In the genomic region with DNA sequence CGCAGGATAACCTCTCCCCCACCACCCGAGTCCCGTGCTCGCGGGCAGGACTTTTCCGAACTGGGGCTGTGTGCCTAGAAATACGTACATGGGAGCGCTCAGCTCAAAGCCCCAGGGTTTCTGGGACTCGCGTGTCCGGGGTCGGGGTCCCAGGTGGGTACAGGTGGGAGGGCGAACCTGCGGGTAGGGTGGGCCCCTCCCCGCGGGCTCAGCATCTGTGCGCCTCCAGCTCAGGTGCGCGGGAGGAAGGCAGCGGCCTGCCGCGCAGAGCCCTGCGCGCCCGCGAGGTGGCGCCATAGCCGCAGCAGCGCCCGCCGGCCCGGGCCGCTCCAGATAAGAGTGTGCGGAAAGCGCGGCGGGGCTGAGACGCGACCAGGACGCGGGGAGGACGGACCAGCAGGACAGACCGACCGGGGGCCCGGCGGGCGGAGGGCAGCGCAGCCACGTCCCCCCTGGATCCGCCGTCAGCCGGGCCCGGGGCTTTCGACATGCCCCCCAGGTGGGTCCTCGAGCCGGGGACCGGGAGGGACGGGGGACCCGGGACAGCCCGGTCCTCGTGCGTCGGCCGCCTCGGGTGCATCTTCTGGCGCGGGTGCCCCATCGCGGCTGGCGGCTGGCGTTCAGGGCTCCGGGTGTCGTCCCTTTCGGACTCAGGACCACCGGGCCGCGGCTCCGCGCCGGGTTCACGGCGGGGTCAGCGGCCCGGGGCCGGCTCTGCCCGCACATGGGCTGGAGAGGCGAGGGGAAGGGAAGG, we compare ENCODE assay signal across 8 cellular contexts. TPM values are rescaled to one million over a fixed set of nuclear protein-coding genes. Genes with fewer than 3 reads are reported as not detected.
DNase-seq lines count a peak whose midpoint lies in the region; ATAC-seq, FAIRE-seq and TF ChIP-seq lines count a peak whose summit lies in the region.

A gene with protein sequence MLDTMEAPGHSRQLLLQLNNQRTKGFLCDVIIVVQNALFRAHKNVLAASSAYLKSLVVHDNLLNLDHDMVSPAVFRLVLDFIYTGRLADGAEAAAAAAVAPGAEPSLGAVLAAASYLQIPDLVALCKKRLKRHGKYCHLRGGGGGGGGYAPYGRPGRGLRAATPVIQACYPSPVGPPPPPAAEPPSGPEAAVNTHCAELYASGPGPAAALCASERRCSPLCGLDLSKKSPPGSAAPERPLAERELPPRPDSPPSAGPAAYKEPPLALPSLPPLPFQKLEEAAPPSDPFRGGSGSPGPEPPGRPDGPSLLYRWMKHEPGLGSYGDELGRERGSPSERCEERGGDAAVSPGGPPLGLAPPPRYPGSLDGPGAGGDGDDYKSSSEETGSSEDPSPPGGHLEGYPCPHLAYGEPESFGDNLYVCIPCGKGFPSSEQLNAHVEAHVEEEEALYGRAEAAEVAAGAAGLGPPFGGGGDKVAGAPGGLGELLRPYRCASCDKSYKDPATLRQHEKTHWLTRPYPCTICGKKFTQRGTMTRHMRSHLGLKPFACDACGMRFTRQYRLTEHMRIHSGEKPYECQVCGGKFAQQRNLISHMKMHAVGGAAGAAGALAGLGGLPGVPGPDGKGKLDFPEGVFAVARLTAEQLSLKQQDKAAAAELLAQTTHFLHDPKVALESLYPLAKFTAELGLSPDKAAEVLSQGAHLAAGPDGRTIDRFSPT (plus strand): TSS at position 364 of the 754 bp plus-strand sequence. CDS start 1,588 bp downstream, outside the sequence.

- no TSS peak for BruUV-seq in HepG2 (replicated peaks; lab: Mats Ljungman, UMichigan)

- no peak for TF ChIP-seq POLR2A in HepG2 (IDR thresholded peaks at IDR 0.05; ENCODE audit: insufficient read depth in 1 of 2, low read depth in 2 of 2, low read length in 2 of 2)

- no peaks in the 10 kb centered on the region for H3K36me3 ChIP-seq in HepG2 (replicated peaks in 1 of 2; ENCODE audit: control insufficient read depth in 1 of 2, insufficient read depth in 2 of 2, low read length in 2 of 2)

- H3K4me1 Mint-ChIP-seq in dendritic cell treated with granulocyte-macrophage colony-stimulating factor and Interleukin-4, amounts not matched to agents 40 ng/mL and 50 ng/mL, for 4 days (ENCODE audit: low read depth) = peaks cover 44% of the 10 kb centered on the region

- ATAC-seq in HG02571 (IDR thresholded peaks at IDR 0.05; ENCODE audit: unreplicated experiment) (peak; percentile 20), HepG2 (peak; percentile 78)

- H3K27me3 ChIP-seq in HepG2 (ENCODE audit: control insufficient read depth in 1 of 2, insufficient read depth in 2 of 2, low read length in 2 of 2) = peaks cover 4 to 25% of the 10 kb centered on the region in 2 experiments; a peak in 4 of 5 replicates

- H3K4me3 Mint-ChIP-seq in dendritic cell treated with granulocyte-macrophage colony-stimulating factor and Interleukin-4, amounts not matched to agents 40 ng/mL and 50 ng/mL, for 4 days = peak within 1 kb of the TSS; percentile 49

- 0 out of 2 replicates have a peak within 1 kb of the TSS, but pooled peaks have one; percentile 22 for H3K9ac ChIP-seq in HepG2 (ENCODE audit: insufficient read depth, low read depth, low read length)

- no peak within 1 kb of the TSS for H2AFZ ChIP-seq in HepG2 (ENCODE audit: low read length)

- no peaks in the 10 kb centered on the region for H3K9me3 ChIP-seq in HepG2 (ENCODE audit: low read length)

- H3K27ac Mint-ChIP-seq in dendritic cell treated with granulocyte-macrophage colony-stimulating factor and Interleukin-4, amounts not matched to agents 40 ng/mL and 50 ng/mL, for 4 days = no peak within 1 kb of the TSS

- H3K4me1 ChIP-seq in HepG2 (ENCODE audit: insufficient read depth, low read length) = peaks cover 25% of the 10 kb centered on the region

- WGBS in HepG2 (ENCODE audit: low lambda C conversion rate) = 28% methylated on average over 2 of the region's 87 CpGs

- no peak for FAIRE-seq in HepG2 (lab: Jason Lieb, UNC)

- intact Hi-C loops in dendritic cell treated with granulocyte-macrophage colony-stimulating factor and Interleukin-4, amounts not matched to agents 40 ng/mL and 50 ng/mL, for 4 days (cut with micrococcal nuclease) = loop anchor here (1.0 to 5.0 kb wide), 2 partner anchors 102 to 189 kb away; no protein-coding TSS in a partner anchor
- intact Hi-C loops in HepG2 (cut with micrococcal nuclease; ENCODE audit: unreplicated experiment) = loop anchor here (1.0 kb wide), 1 partner anchor 189 kb away; no protein-coding TSS in a partner anchor

- POLR2A ChIA-PET in HepG2 (lab: Yijun Ruan, JAX) = interaction anchor here (0.6 to 1.5 kb wide), 3 partner anchors 190 to 387 kb away, joined by 3 to 7 read pairs (median 3); no protein-coding TSS in a partner anchor

- in situ Hi-C loops in HepG2 (cut with HindIII; ENCODE audit: extremely low pct_ligation_motif_present, low pct_unique_long_range_greater_than_20kb) = no loop called here

- DNase-seq in EL (peak; percentile 81), NCI-H345 treated with DMSO at 0.1 percent for 48 hours (lab: John Stamatoyannopoulos, UW; ENCODE audit: unreplicated experiment) (peak; percentile 28), HepG2 (ENCODE audit: low spot score) (peak; percentile 24), H4 (ENCODE audit: low spot score) (no peak)
- peak; percentile 65 to 66 for DNase-seq in activated CD4-positive, alpha-beta T cell treated with anti-CD3 and anti-CD28 coated beads, Interleukin-2, amount 50 U/mL, for 24 hours (ENCODE audit: low read depth in 1 of 2, low spot score in 1 of 2)
- peak; percentile 78 for DNase-seq in stimulated activated CD4-positive, alpha-beta T cell treated with anti-CD3 and anti-CD28 coated beads, Interleukin-4, amount 100 ng/mL, for 24 hours

- peaks cover 20% of the 10 kb centered on the region; the same call in 1 of the 2 replicates for H4K20me1 ChIP-seq in HepG2 (ENCODE audit: insufficient read depth, low read length)

- TF ChIP-seq EP300 in HepG2 (IDR thresholded peaks at IDR 0.05; ENCODE audit: low read depth in 2 of 2, low read length in 2 of 2) (no peak), HepG2 (CRISPR knock-in tag; IDR thresholded peaks at IDR 0.05; ENCODE audit: borderline replicate concordance) (no peak)

- H3K27ac ChIP-seq in HepG2 (ENCODE audit: extremely low read length, insufficient read depth, low read length) = no peak within 1 kb of the TSS

- no peaks in the 10 kb centered on the region for H3K79me2 ChIP-seq in HepG2 (ENCODE audit: insufficient read depth, low read length)

- peak within 1 kb of the TSS; percentile 64 to 76 (median 65) for H3K4me3 ChIP-seq in HepG2 (replicated peaks in 1 of 3; ENCODE audit: insufficient read depth in 1 of 3, low read depth in 2 of 3, low read length in 3 of 3)

- H3K27me3 Mint-ChIP-seq in dendritic cell treated with granulocyte-macrophage colony-stimulating factor and Interleukin-4, amounts not matched to agents 40 ng/mL and 50 ng/mL, for 4 days = peaks cover 52% of the 10 kb centered on the region

- no peaks in the 10 kb centered on the region for H3K36me3 Mint-ChIP-seq in dendritic cell treated with granulocyte-macrophage colony-stimulating factor and Interleukin-4, amounts not matched to agents 40 ng/mL and 50 ng/mL, for 4 days (ENCODE audit: low read depth)

- TF ChIP-seq CTCF in HepG2 (CRISPR knock-in tag; IDR thresholded peaks at IDR 0.05) = peak; percentile 81

- H3K4me2 ChIP-seq in HepG2 (ENCODE audit: low read depth, low read length) = peak within 1 kb of the TSS; percentile 80

- CTCF ChIA-PET in HepG2 (lab: Yijun Ruan, JAX; ENCODE audit: low intra/inter-chr PET ratio, low total read pairs) = interaction anchor here (1.1 to 3.8 kb wide), 2 partner anchors 188 to 190 kb away, joined by 3 to 37 read pairs; no protein-coding TSS in a partner anchor

- TF ChIP-seq RAD21 in HepG2 (CRISPR knock-in tag; IDR thresholded peaks at IDR 0.05) = peak; percentile 96

- H3K9me3 Mint-ChIP-seq in dendritic cell treated with granulocyte-macrophage colony-stimulating factor and Interleukin-4, amounts not matched to agents 40 ng/mL and 50 ng/mL, for 4 days = no peaks in the 10 kb centered on the region

TF ChIP-seq in HepG2, 621 proteins besides CTCF, POLR2A, EP300 and RAD21 (continues in another document):
- TF ChIP-seq ZNF160 (CRISPR knock-in tag; IDR thresholded peaks at IDR 0.05) (0 out of 2 replicates have a peak, but pooled peaks have one; percentile 15), HNRNPUL1 (IDR thresholded peaks at IDR 0.05; ENCODE audit: low read depth, low read length) (no peak), ZMAT3 (CRISPR knock-in tag; conservative IDR thresholded peaks at IDR 0.05) (no peak), BCL6 (CRISPR knock-in tag; IDR thresholded peaks at IDR 0.05) (0 out of 2 replicates have a peak, but pooled peaks have one; percentile 17)

RNA-seq across cellular contexts. Expression of the gene that starts here (rescaled TPM):
- 0.31 TPM in 1 of 2 replicates, not detected in the other for total RNA-seq in HepG2 (2016; rRNA removed; fragmentation: Illumina TruSeq; extraction: Trizol)
- not detected in 2 replicates for total RNA-seq in HepG2 (2016; cell fraction: cytosol; rRNA removed; fragmentation: Illumina TruSeq; extraction: Trizol; ENCODE audit: low read depth)
- total RNA-seq in HepG2 (2016; cell fraction: insoluble cytoplasmic fraction; rRNA removed; fragmentation: Illumina TruSeq; extraction: Trizol) = 0.12 and 0.26 TPM in 2 replicates
- total RNA-seq in HepG2 (2016; cell fraction: membrane; rRNA removed; fragmentation: Illumina TruSeq; extraction: Trizol) = 0.06 and 0.07 TPM in 2 replicates
- total RNA-seq in HepG2 (2016; cell fraction: nucleus; rRNA removed; fragmentation: Illumina TruSeq; extraction: Trizol) = not detected in 2 replicates
- polyA plus RNA-seq in HepG2 (2011; rRNA removed) = 0.04 and 0.10 TPM in 2 replicates
- polyA plus RNA-seq in HepG2 (2011; cell fraction: cytosol; rRNA removed) = 0.09 and 0.12 TPM in 2 replicates
- 1.1 and 1.2 TPM in 2 replicates for polyA plus RNA-seq in HepG2 (2011; cell fraction: nucleus; rRNA removed)
- polyA plus RNA-seq in HepG2 (2012) = 0.23 and 0.39 TPM in 2 replicates
- not detected in 2 replicates for polyA plus RNA-seq in HepG2 (2016; cell fraction: cytosol; fragmentation: Illumina TruSeq; extraction: Trizol; ENCODE audit: low read depth)
- polyA plus RNA-seq in HepG2 (2016; cell fraction: insoluble cytoplasmic fraction; fragmentation: Illumina TruSeq; extraction: Trizol; ENCODE audit: low read depth) = 0.08 TPM in 1 of 2 replicates, not detected in the other
- polyA plus RNA-seq in HepG2 (2016; cell fraction: membrane; fragmentation: Illumina TruSeq; extraction: Trizol; ENCODE audit: low read depth) = 0.06 and 0.09 TPM in 2 replicates
- 0.84 TPM in 1 of 2 replicates, not detected in the other for polyA plus RNA-seq in HepG2 (2016; cell fraction: nucleus; fragmentation: Illumina TruSeq; extraction: Trizol; ENCODE audit: insufficient read depth, low read depth)
- polyA minus RNA-seq in HepG2 (2011; rRNA and poly(A)+ RNA removed; ENCODE audit: low replicate concordance) = 0.12 and 0.56 TPM in 2 replicates
- not detected in 2 replicates for polyA minus RNA-seq in HepG2 (2011; cell fraction: cytosol; rRNA and poly(A)+ RNA removed)
- 0.12 and 0.13 TPM in 2 replicates for polyA minus RNA-seq in HepG2 (2011; cell fraction: nucleus; rRNA and poly(A)+ RNA removed)
- total RNA-seq in H4 (2014; rRNA removed; shearing (Covaris generic)) = 0.08 TPM in 1 of 2 replicates, not detected in the other
